ENCODE assay signal across 5 cellular contexts in genomic region chr14:76662580-76662979, GRCh38.
"Had no signal": no experiment of that assay in that cellular context is flagged by ENCODE, and none has a peak within 500 bp of the region (broad histone marks: within the 10 kb centered on the region; RNA-seq: fewer than 3 reads in every experiment).

No MANE protein-coding gene starts in this region.

- ATAC-seq: GM23338, HepG2 had no signal

- DNase-seq: H9, HCEC 1CT had no signal

- H3K4me3 ChIP-seq: GM23338 had no signal

- H3K27ac ChIP-seq: HL-60 had no signal
